20 cellular contexts compared by ENCODE assay signal in genomic region chr21:33769057-33769456, GRCh38.
"Had no signal": no experiment of that assay in that cellular context is flagged by ENCODE, and none has a peak within 500 bp of the region (broad histone marks: within the 10 kb centered on the region; RNA-seq: fewer than 3 reads in every experiment).

No MANE protein-coding gene starts in this region.

- H3K4me3 Mint-ChIP-seq: activated CD4-positive, alpha-beta T cell treated with anti-CD3 and anti-CD28 coated beads, Interleukin-2, amount 10 ng/mL, durations not matched to agents 24 days and 14 days; activated CD8-positive, alpha-beta T cell treated with anti-CD3 and anti-CD28 coated beads, Interleukin-2, amount 10 ng/mL, durations not matched to agents 7 days and 5 days; activated naive CD4-positive, alpha-beta T cell treated with anti-CD3 and anti-CD28 coated beads for 36 hours; activated naive CD8-positive, alpha-beta T cell treated with anti-CD3 and anti-CD28 coated beads, Interleukin-2, amount 50 U/mL, for 24 hours; activated T-cell treated with anti-CD3 and anti-CD28 coated beads, Interleukin-2, amount 50 U/mL, for 24 hours; central memory CD8-positive, alpha-beta T cell; natural killer cell treated with Interleukin-12 subunit alpha and Interleukin-12 subunit beta and Interleukin-15 and Interleukin-18, amount 100 ng/mL, for 72 hours; stimulated activated effector memory CD8-positive, alpha-beta T cell treated with anti-CD3 and anti-CD28 coated beads, Interleukin-12 subunit alpha, Interleukin-12 subunit beta, amount 100 ng/mL, for 72 hours had no signal

- H3K27ac Mint-ChIP-seq: activated CD4-positive, alpha-beta T cell treated with anti-CD3 and anti-CD28 coated beads, Interleukin-2, amount 10 ng/mL, durations not matched to agents 24 days and 14 days; activated CD8-positive, alpha-beta T cell treated with anti-CD3 and anti-CD28 coated beads, Interleukin-2, amount 10 ng/mL, durations not matched to agents 7 days and 5 days; activated naive CD4-positive, alpha-beta T cell treated with anti-CD3 and anti-CD28 coated beads for 36 hours; activated naive CD8-positive, alpha-beta T cell treated with anti-CD3 and anti-CD28 coated beads, Interleukin-2, amount 50 U/mL, for 24 hours; activated T-cell treated with anti-CD3 and anti-CD28 coated beads, Interleukin-2, amount 50 U/mL, for 24 hours; natural killer cell treated with Interleukin-12 subunit alpha and Interleukin-12 subunit beta and Interleukin-15 and Interleukin-18, amount 100 ng/mL, for 72 hours; stimulated activated effector memory CD8-positive, alpha-beta T cell treated with anti-CD3 and anti-CD28 coated beads, Interleukin-12 subunit alpha, Interleukin-12 subunit beta, amount 100 ng/mL, for 72 hours had no signal

- H3K4me3 ChIP-seq: esophagus squamous epithelium, sigmoid colon, stomach had no signal

- H3K4me1 ChIP-seq: esophagus squamous epithelium, sigmoid colon, stomach had no signal

- H3K9me3 ChIP-seq: esophagus squamous epithelium, sigmoid colon, stomach had no signal

- H3K9me3 Mint-ChIP-seq: activated CD4-positive, alpha-beta T cell treated with anti-CD3 and anti-CD28 coated beads, Interleukin-2, amount 10 ng/mL, durations not matched to agents 24 days and 14 days; activated naive CD4-positive, alpha-beta T cell treated with anti-CD3 and anti-CD28 coated beads for 36 hours; activated naive CD8-positive, alpha-beta T cell treated with anti-CD3 and anti-CD28 coated beads, Interleukin-2, amount 50 U/mL, for 24 hours; activated T-cell treated with anti-CD3 and anti-CD28 coated beads, Interleukin-2, amount 50 U/mL, for 24 hours; central memory CD8-positive, alpha-beta T cell; natural killer cell treated with Interleukin-12 subunit alpha and Interleukin-12 subunit beta and Interleukin-15 and Interleukin-18, amount 100 ng/mL, for 72 hours; stimulated activated effector memory CD8-positive, alpha-beta T cell treated with anti-CD3 and anti-CD28 coated beads, Interleukin-12 subunit alpha, Interleukin-12 subunit beta, amount 100 ng/mL, for 72 hours had no signal

- H3K27me3 Mint-ChIP-seq: activated CD4-positive, alpha-beta T cell treated with anti-CD3 and anti-CD28 coated beads, Interleukin-2, amount 10 ng/mL, durations not matched to agents 24 days and 14 days; activated naive CD8-positive, alpha-beta T cell treated with anti-CD3 and anti-CD28 coated beads, Interleukin-2, amount 50 U/mL, for 24 hours; activated T-cell treated with anti-CD3 and anti-CD28 coated beads, Interleukin-2, amount 50 U/mL, for 24 hours; central memory CD8-positive, alpha-beta T cell had no signal

- H3K27me3 ChIP-seq: brain microvascular endothelial cell, esophagus squamous epithelium, sigmoid colon, stomach had no signal

- DNase-seq: activated CD4-positive, alpha-beta T cell treated with anti-CD3 and anti-CD28 coated beads, Interleukin-2, amount 10 ng/mL, durations not matched to agents 24 days and 14 days; activated CD8-positive, alpha-beta T cell treated with anti-CD3 and anti-CD28 coated beads, Interleukin-2, amount 10 ng/mL, durations not matched to agents 7 days and 5 days; activated naive CD4-positive, alpha-beta T cell treated with anti-CD3 and anti-CD28 coated beads for 36 hours; activated naive CD8-positive, alpha-beta T cell treated with anti-CD3 and anti-CD28 coated beads, Interleukin-2, amount 50 U/mL, for 24 hours; activated T-cell treated with anti-CD3 and anti-CD28 coated beads, Interleukin-2, amount 50 U/mL, for 24 hours; anterior cingulate cortex; brain microvascular endothelial cell; cortex of kidney; effector CD4-positive, alpha-beta T cell; esophagus squamous epithelium; left cardiac atrium; sigmoid colon; stimulated activated CD4-positive, alpha-beta T cell treated with anti-CD3 and anti-CD28 coated beads, Interleukin-4, amount 100 ng/mL, for 24 hours; stomach; T-helper 1 cell; T1000; trophoblast cell had no signal

- ATAC-seq: activated CD8-positive, alpha-beta T cell treated with anti-CD3 and anti-CD28 coated beads, Interleukin-2, amount 10 ng/mL, durations not matched to agents 7 days and 5 days; activated naive CD8-positive, alpha-beta T cell treated with anti-CD3 and anti-CD28 coated beads, Interleukin-2, amount 50 U/mL, for 24 hours; left cardiac atrium; natural killer cell treated with Interleukin-12 subunit alpha and Interleukin-12 subunit beta and Interleukin-15 and Interleukin-18, amount 100 ng/mL, for 72 hours; stimulated activated effector memory CD8-positive, alpha-beta T cell treated with anti-CD3 and anti-CD28 coated beads, Interleukin-12 subunit alpha, Interleukin-12 subunit beta, amount 100 ng/mL, for 72 hours had no signal

- H3K27ac ChIP-seq: brain microvascular endothelial cell, esophagus squamous epithelium, sigmoid colon, stomach had no signal

- H3K4me1 Mint-ChIP-seq: activated CD4-positive, alpha-beta T cell treated with anti-CD3 and anti-CD28 coated beads, Interleukin-2, amount 10 ng/mL, durations not matched to agents 24 days and 14 days; activated naive CD8-positive, alpha-beta T cell treated with anti-CD3 and anti-CD28 coated beads, Interleukin-2, amount 50 U/mL, for 24 hours; central memory CD8-positive, alpha-beta T cell; stimulated activated effector memory CD8-positive, alpha-beta T cell treated with anti-CD3 and anti-CD28 coated beads, Interleukin-12 subunit alpha, Interleukin-12 subunit beta, amount 100 ng/mL, for 72 hours had no signal

- H3K36me3 Mint-ChIP-seq: natural killer cell treated with Interleukin-12 subunit alpha and Interleukin-12 subunit beta and Interleukin-15 and Interleukin-18, amount 100 ng/mL, for 72 hours; stimulated activated effector memory CD8-positive, alpha-beta T cell treated with anti-CD3 and anti-CD28 coated beads, Interleukin-12 subunit alpha, Interleukin-12 subunit beta, amount 100 ng/mL, for 72 hours had no signal
